ENCODE assay signal across 16 cellular contexts in genomic region chr12:68310370-68310769, GRCh38. TPM values are rescaled to one million over a fixed set of nuclear protein-coding genes. Genes with fewer than 3 reads are reported as not detected.
A peak's percentile ranks its signal among the peaks of the same experiment; 100 is the strongest.
DNase-seq lines count a peak whose midpoint lies in the region; ATAC-seq and TF ChIP-seq lines count a peak whose summit lies in the region.
"Had no signal": no experiment of that assay in that cellular context is flagged by ENCODE, and none has a peak within 500 bp of the region (broad histone marks: within the 10 kb centered on the region; RNA-seq: fewer than 3 reads in every experiment).

No MANE protein-coding gene starts in this region.

- H3K9me3 ChIP-seq in GM23248 (ENCODE audit: low read depth) (no peaks in the 10 kb centered on the region), thoracic aorta (no peaks in the 10 kb centered on the region), right lobe of liver (no peaks in the 10 kb centered on the region), upper lobe of left lung (no peaks in the 10 kb centered on the region)

- H3K27ac ChIP-seq in GM23248 (peak overlapping the region; percentile 56), thoracic aorta (no peak overlapping the region), right lobe of liver (no peak overlapping the region), upper lobe of left lung (no peak overlapping the region)

- no peak overlapping the region for H3K4me2 ChIP-seq in GM23248 (ENCODE audit: unreplicated experiment)

- TF ChIP-seq CTCF in thoracic aorta (IDR thresholded peaks at IDR 0.05): no peak
- TF ChIP-seq CTCF in right lobe of liver (IDR thresholded peaks at IDR 0.05): no peak
- no peak for TF ChIP-seq CTCF in upper lobe of left lung (IDR thresholded peaks at IDR 0.05)

- ATAC-seq in thoracic aorta (ENCODE audit: insufficient number of reproducible peaks, low FRiP score, low read depth): peak; percentile 21
- no peak for ATAC-seq in right lobe of liver
- no peak for ATAC-seq in upper lobe of left lung (ENCODE audit: low FRiP score in 2 of 2)
- ATAC-seq: activated CD8-positive, alpha-beta T cell treated with anti-CD3 and anti-CD28 coated beads for 36 hours; K562; natural killer cell had no signal

- H3K36me3 ChIP-seq in GM23248 (ENCODE audit: low read depth) (peaks cover 30% of the 10 kb centered on the region), thoracic aorta (peaks cover 23% of the 10 kb centered on the region), right lobe of liver (peaks cover 0 to 29% (median 9%) of the 10 kb centered on the region in 4 donors), upper lobe of left lung (peaks cover 16 to 66% (median 29%) of the 10 kb centered on the region in 4 donors)

- peak; percentile 82 for DNase-seq in GM23248
- peak; percentile 7 to 60 for DNase-seq in SW 1271 (lab: John Stamatoyannopoulos, UW)
- DNase-seq in fibroblast of peridontal ligament (ENCODE audit: extremely low read depth): peak; percentile 65
- DNase-seq in thoracic aorta (ENCODE audit: low spot score): no peak
- DNase-seq in right lobe of liver: no peak
- no peak for DNase-seq in upper lobe of left lung
- no peak for DNase-seq in ureter (ENCODE audit: low spot score)
- DNase-seq: activated CD8-positive, alpha-beta T cell treated with anti-CD3 and anti-CD28 coated beads for 36 hours; activated effector memory CD4-positive, alpha-beta T cell treated with Interleukin-2 at 50 U/mL for 16 hours; caudate nucleus; islet precursor cell; natural killer cell; NCI-H146; NCI-H526 treated with DMSO at 0.1 percent for 48 hours had no signal

- peaks cover 29% of the 10 kb centered on the region for H3F3A ChIP-seq in GM23248 (ENCODE audit: insufficient read depth)

- no peaks in the 10 kb centered on the region for H3K79me2 ChIP-seq in GM23248 (ENCODE audit: insufficient read depth)

- H3K4me3 ChIP-seq in GM23248 (no peak overlapping the region), thoracic aorta (no peak overlapping the region), right lobe of liver (no peak overlapping the region), upper lobe of left lung (no peak overlapping the region)
- H3K4me3 ChIP-seq: K562 had no signal

- in situ Hi-C loops in GM23248 (cut with MboI): loop anchor here (5.0 to 25.0 kb wide), 2 partner anchors 78 to 948 kb away; no protein-coding TSS in a partner anchor

- no peaks in the 10 kb centered on the region for H3K9me2 ChIP-seq in GM23248 (ENCODE audit: insufficient read depth)

- whole genome bisulfite sequencing in GM23248 (ENCODE audit: low coverage in 1 of 2, low lambda C conversion rate in 2 of 2, missing lambda C conversion rate in 2 of 2), 2 experiments: 9% methylated on average over 2 of the region's 2 CpGs
- WGBS in right lobe of liver (ENCODE audit: insufficient coverage, low coverage, low lambda C conversion rate, missing lambda C conversion rate): 72% methylated on average over 2 of the region's 2 CpGs
- WGBS in upper lobe of left lung, 2 donors: 64 to 65% methylated on average over 2 of the region's 2 CpGs

- TF ChIP-seq POLR2A in right lobe of liver (IDR thresholded peaks at IDR 0.05) (no peak), upper lobe of left lung (IDR thresholded peaks at IDR 0.05) (no peak)

- no peak overlapping the region for H3K9ac ChIP-seq in GM23248

- intact Hi-C loops in right lobe of liver (cut with DNase I): loop anchor here in 1 of 2 donors (10.0 kb wide), 1 partner anchor 76 kb away; no protein-coding TSS in a partner anchor

- H4K20me1 ChIP-seq in GM23248 (ENCODE audit: insufficient read depth): no peaks in the 10 kb centered on the region

- H3K4me1 ChIP-seq in GM23248 (ENCODE audit: insufficient read depth) (peaks cover 22% of the 10 kb centered on the region), thoracic aorta (ENCODE audit: control insufficient read depth in 1 of 2, low read depth in 2 of 2) (peaks cover 6 to 8% of the 10 kb centered on the region in 2 donors), right lobe of liver (no peaks in the 10 kb centered on the region), upper lobe of left lung (no peaks in the 10 kb centered on the region)

- no peaks in the 10 kb centered on the region for H3K27me3 ChIP-seq in GM23248 (replicated peaks; ENCODE audit: insufficient read depth)
- no peaks in the 10 kb centered on the region for H3K27me3 ChIP-seq in thoracic aorta (replicated peaks; ENCODE audit: insufficient read depth)
- no peaks in the 10 kb centered on the region for H3K27me3 ChIP-seq in right lobe of liver
- H3K27me3 ChIP-seq in upper lobe of left lung: no peaks in the 10 kb centered on the region

- TF ChIP-seq EP300 in upper lobe of left lung (IDR thresholded peaks at IDR 0.05): no peak

- no peak overlapping the region for H2AFZ ChIP-seq in GM23248

RNA-seq across cellular contexts. Expression of gene MDM1, which starts 21.8 kb away (rescaled TPM):
- 7.3 and 30.0 TPM in 2 replicates for total RNA-seq in GM23248 (2014; rRNA removed; shearing (Covaris generic))
- polyA plus RNA-seq in GM23248 (2016; fragmentation: Nextera tagmentation; extraction: Ambion mirVana): 7.5 and 9.9 TPM in 2 replicates
- total RNA-seq in thoracic aorta (10 to 100 TPM; 13.4 to 17.1 TPM), right lobe of liver (1 to 10 TPM; 2.9 to 6.6 (median 4.1) TPM), upper lobe of left lung (10 to 100 TPM in 4 of 6 donors, 1 to 10 TPM in 2; 3.9 to 29.3 (median 11.0) TPM), ureter (24.7 TPM)

RNA-seq across cellular contexts. Expression of gene IL22, which starts 57.0 kb away (rescaled TPM):
- total RNA-seq in GM23248 (2014; rRNA removed; shearing (Covaris generic)): not detected in 2 replicates
- not detected in 2 replicates for polyA plus RNA-seq in GM23248 (2016; fragmentation: Nextera tagmentation; extraction: Ambion mirVana)
- total RNA-seq in thoracic aorta: not detected
- not detected for total RNA-seq in right lobe of liver
- total RNA-seq in upper lobe of left lung: not detected
- total RNA-seq in ureter: not detected
- total RNA-seq: activated CD8-positive, alpha-beta T cell treated with anti-CD3 and anti-CD28 coated beads for 36 hours; K562; natural killer cell; subcutaneous adipose tissue had no signal
- polyA plus RNA-seq: K562 had no signal

Comparison
In these comparisons a context has a peak if more than half of its experiments do, and no peak if none do; other contexts are left out.
1. DNase-seq: peak in GM23248 (single experiment), SW 1271 (2 of 2) and fibroblast of peridontal ligament (single experiment); none in thoracic aorta (single experiment), right lobe of liver (0 of 3), upper lobe of left lung (0 of 2) and ureter (single experiment).